ENCODE assay signal across 10 cellular contexts in the genomic region with DNA sequence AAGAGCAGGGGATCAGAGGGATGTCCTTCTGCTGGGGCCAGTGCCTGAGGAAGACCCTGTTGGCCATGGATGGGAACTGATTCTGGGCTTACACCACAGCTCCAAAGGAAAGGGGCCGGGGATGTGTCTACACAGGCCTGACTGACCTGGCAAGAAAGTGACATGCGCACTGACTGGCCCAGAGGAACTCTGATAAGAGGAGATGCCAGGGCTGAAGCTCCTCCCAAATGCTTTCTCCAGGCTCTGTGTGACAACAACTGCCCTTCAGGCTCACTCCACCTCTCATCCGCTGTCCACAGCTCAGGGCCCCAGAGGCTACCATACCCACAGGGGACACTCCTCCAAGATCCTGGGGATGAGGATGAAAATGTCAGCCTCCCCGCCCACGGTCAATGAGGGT.
DNase-seq lines count a peak whose midpoint lies in the region; ATAC-seq, FAIRE-seq and TF ChIP-seq lines count a peak whose summit lies in the region.
"Had no signal": no experiment of that assay in that cellular context is flagged by ENCODE, and none has a peak within 500 bp of the region (broad histone marks: within the 10 kb centered on the region; RNA-seq: fewer than 3 reads in every experiment).

No MANE protein-coding gene starts in this region.

- H3K4me2 ChIP-seq in GM12878 (ENCODE audit: control insufficient read depth, insufficient read depth), result peak overlapping the region; percentile 95

- in situ Hi-C loops in GM12878 (cut with MboI), result no loop called here

- H3K9me3 ChIP-seq in GM12878 (replicated peaks; ENCODE audit: control insufficient read depth, insufficient read depth, low read length), result no peaks in the 10 kb centered on the region; the same call in 2 of the 3 replicates
- H3K9me3 ChIP-seq in prostate gland, result no peaks in the 10 kb centered on the region

- peak overlapping the region; percentile 62 for H3K9ac ChIP-seq in GM12878 (ENCODE audit: control insufficient read depth, insufficient read depth, low read length)

- no peaks in the 10 kb centered on the region for H3K36me3 Mint-ChIP-seq in T-helper 2 cell treated with Interferon-gamma antibody and Interleukin-4, amounts not matched to agents 5 μg/mL and 100 μg/mL, for 36 hours (ENCODE audit: low read depth)
- no peaks in the 10 kb centered on the region for H3K36me3 Mint-ChIP-seq in stimulated activated naive B cell treated with anti-CD40 and anti-IgM and Interleukin-4, amounts not matched to agents 10 μg/mL and 1 μg/mL and 100 μg/mL, for 72 hours

- no peaks in the 10 kb centered on the region for H4K20me1 ChIP-seq in GM12878 (ENCODE audit: control insufficient read depth, insufficient read depth)

- CTCF ChIA-PET in GM12878 (lab: Yijun Ruan, JAX), result interaction anchor here (0.6 to 2.6 kb wide), 3 partner anchors 12 to 151 kb away, joined by 3 to 12 read pairs (median 3); no protein-coding TSS in a partner anchor

- POLR2A ChIA-PET in GM12878 (lab: Charles Lee), result interaction anchor here (0.5 to 3.6 kb wide), 12 partner anchors 8 to 369 kb away, joined by 3 to 15 read pairs (median 4); no protein-coding TSS in a partner anchor

- no peak for TF ChIP-seq RAD21 in GM12878 (IDR thresholded peaks at IDR 0.05; ENCODE audit: insufficient read depth, low read depth, low read length)

- 40% methylated on average over 5 of the region's 5 CpGs for WGBS in GM12878 (ENCODE audit: insufficient coverage, insufficient replicate concordance, low lambda C conversion rate, missing lambda C conversion rate)
- 90% methylated on average over 5 of the region's 5 CpGs for WGBS in prostate gland

- intact Hi-C loops in GM12878 (cut with micrococcal nuclease; ENCODE audit: unreplicated experiment), result no loop called here
- intact Hi-C loops in prostate gland (cut with DNase I), result no loop called here

- H3K4me1 ChIP-seq in GM12878 (ENCODE audit: control insufficient read depth, insufficient read depth, low read length) (peaks cover 45% of the 10 kb centered on the region), prostate gland (replicated peaks) (no peaks in the 10 kb centered on the region)

- peak overlapping the region; percentile 44; the same call in 1 of the 2 replicates for H3K4me3 ChIP-seq in GM12878
- H3K4me3 ChIP-seq in prostate gland, result no peak overlapping the region

- no peak for TF ChIP-seq EP300 in GM12878 (IDR thresholded peaks at IDR 0.05; ENCODE audit: borderline replicate concordance in 1 of 2, control insufficient read depth in 1 of 2, low read depth in 2 of 2, low read length in 2 of 2)

- H2AFZ ChIP-seq in GM12878 (ENCODE audit: control insufficient read depth, low read depth, low read length), result peak overlapping the region; percentile 21; the same call in 1 of the 2 replicates

- TF ChIP-seq CTCF in GM12878 (IDR thresholded peaks at IDR 0.05 in 2 of 3, conservative IDR thresholded peaks at IDR 0.05 in 1 of 3; ENCODE audit: control insufficient read depth in 2 of 3, extremely low read depth in 1 of 3, insufficient read depth in 1 of 3, low read depth in 3 of 3, low read length in 3 of 3) (no peak), prostate gland (IDR thresholded peaks at IDR 0.05) (no peak)

- H3K4me1 Mint-ChIP-seq in T-helper 2 cell treated with Interferon-gamma antibody and Interleukin-4, amounts not matched to agents 5 μg/mL and 100 μg/mL, for 36 hours (ENCODE audit: low read depth), result peaks cover 49% of the 10 kb centered on the region
- H3K4me1 Mint-ChIP-seq in stimulated activated naive B cell treated with anti-CD40 and anti-IgM and Interleukin-4, amounts not matched to agents 10 μg/mL and 1 μg/mL and 100 μg/mL, for 72 hours, result peaks cover 41 to 55% of the 10 kb centered on the region in 2 donors

- H3K27ac ChIP-seq in GM12878 (ENCODE audit: control insufficient read depth, insufficient read depth) (peak overlapping the region; percentile 95), prostate gland (no peak overlapping the region)

- H3K79me2 ChIP-seq in GM12878 (ENCODE audit: control insufficient read depth, insufficient read depth, low read length), result no peaks in the 10 kb centered on the region

- H3K27me3 ChIP-seq in GM12878 (replicated peaks in 1 of 2; ENCODE audit: control insufficient read depth in 2 of 2, insufficient read depth in 2 of 2, low read length in 1 of 2) (no peaks in the 10 kb centered on the region), prostate gland (replicated peaks; ENCODE audit: insufficient read depth) (no peaks in the 10 kb centered on the region)

- peak overlapping the region; percentile 80 for H3K27ac Mint-ChIP-seq in T-helper 2 cell treated with Interferon-gamma antibody and Interleukin-4, amounts not matched to agents 5 μg/mL and 100 μg/mL, for 36 hours
- peak overlapping the region; percentile 92 for H3K27ac Mint-ChIP-seq in stimulated activated naive B cell treated with anti-CD40 and anti-IgM and Interleukin-4, amounts not matched to agents 10 μg/mL and 1 μg/mL and 100 μg/mL, for 72 hours

- H3K36me3 ChIP-seq in GM12878 (ENCODE audit: control insufficient read depth in 2 of 2, insufficient read depth in 2 of 2, low read length in 1 of 2) (no peaks in the 10 kb centered on the region), prostate gland (no peaks in the 10 kb centered on the region)

- no peak for FAIRE-seq in GM12878 (lab: Jason Lieb, UNC)
- FAIRE-seq: A204.1 had no signal

- BruUV-seq in GM12878 (replicated peaks; lab: Mats Ljungman, UMichigan), result no TSS peak

- no peak overlapping the region for H3K4me3 Mint-ChIP-seq in T-helper 2 cell treated with Interferon-gamma antibody and Interleukin-4, amounts not matched to agents 5 μg/mL and 100 μg/mL, for 36 hours
- H3K4me3 Mint-ChIP-seq in stimulated activated naive B cell treated with anti-CD40 and anti-IgM and Interleukin-4, amounts not matched to agents 10 μg/mL and 1 μg/mL and 100 μg/mL, for 72 hours, result peak overlapping the region; percentile 51 to 65

- H3K9me3 Mint-ChIP-seq in T-helper 2 cell treated with Interferon-gamma antibody and Interleukin-4, amounts not matched to agents 5 μg/mL and 100 μg/mL, for 36 hours, result no peaks in the 10 kb centered on the region
- no peaks in the 10 kb centered on the region for H3K9me3 Mint-ChIP-seq in stimulated activated naive B cell treated with anti-CD40 and anti-IgM and Interleukin-4, amounts not matched to agents 10 μg/mL and 1 μg/mL and 100 μg/mL, for 72 hours

- H3K27me3 Mint-ChIP-seq in T-helper 2 cell treated with Interferon-gamma antibody and Interleukin-4, amounts not matched to agents 5 μg/mL and 100 μg/mL, for 36 hours (ENCODE audit: low read depth), result no peaks in the 10 kb centered on the region
- no peaks in the 10 kb centered on the region for H3K27me3 Mint-ChIP-seq in stimulated activated naive B cell treated with anti-CD40 and anti-IgM and Interleukin-4, amounts not matched to agents 10 μg/mL and 1 μg/mL and 100 μg/mL, for 72 hours

- TF ChIP-seq POLR2A in GM12878 (IDR thresholded peaks at IDR 0.05; ENCODE audit: low read depth, low read length), result 0 out of 2 replicates have a peak, but pooled peaks have one; percentile 11
- no peak for TF ChIP-seq POLR2A in prostate gland (IDR thresholded peaks at IDR 0.05)

- no peak for DNase-seq in T-helper 2 cell treated with Interferon-gamma antibody and Interleukin-4, amounts not matched to agents 5 μg/mL and 100 μg/mL, for 36 hours (ENCODE audit: low spot score)
- DNase-seq in T-helper 2 cell, result no peak
- no peak for DNase-seq in GM12878 (ENCODE audit: low read depth, low spot score)
- no peak for DNase-seq in stimulated activated naive B cell treated with anti-CD40 and anti-IgM and Interleukin-4, amounts not matched to agents 10 μg/mL and 1 μg/mL and 100 μg/mL, for 72 hours
- DNase-seq in prostate gland (ENCODE audit: low spot score), result no peak
- DNase-seq in DMS153 (lab: John Stamatoyannopoulos, UW), result no peak
- no peak for DNase-seq in NCI-H524 (lab: John Stamatoyannopoulos, UW)
- DNase-seq: activated gamma-delta T cell had no signal

- SMC1A ChIA-PET in GM12878 (lab: Charles Lee; ENCODE audit: uncharacterized antibody, unreplicated experiment), result interaction anchor here (0.6 to 6.2 kb wide), 26 partner anchors 8 to 322 kb away, joined by 3 to 44 read pairs (median 4); no protein-coding TSS in a partner anchor

- ATAC-seq in HG03159 (IDR thresholded peaks at IDR 0.05; ENCODE audit: unreplicated experiment), result peak; percentile 13
- ATAC-seq in GM12878, result peak; percentile 75
- ATAC-seq in stimulated activated naive B cell treated with anti-CD40 and anti-IgM and Interleukin-4, amounts not matched to agents 10 μg/mL and 1 μg/mL and 100 μg/mL, for 72 hours (replicated peaks), result peak; percentile 47 to 49

- RAD21 ChIA-PET in GM12878 (lab: Charles Lee; ENCODE audit: unreplicated experiment), result interaction anchor here (0.7 to 3.2 kb wide), 25 partner anchors 8 to 434 kb away, joined by 3 to 20 read pairs (median 4); no protein-coding TSS in a partner anchor

TF ChIP-seq in GM12878, 131 proteins besides CTCF, POLR2A, EP300 and RAD21 (continues in another document):
- TF ChIP-seq, protein P1, sequence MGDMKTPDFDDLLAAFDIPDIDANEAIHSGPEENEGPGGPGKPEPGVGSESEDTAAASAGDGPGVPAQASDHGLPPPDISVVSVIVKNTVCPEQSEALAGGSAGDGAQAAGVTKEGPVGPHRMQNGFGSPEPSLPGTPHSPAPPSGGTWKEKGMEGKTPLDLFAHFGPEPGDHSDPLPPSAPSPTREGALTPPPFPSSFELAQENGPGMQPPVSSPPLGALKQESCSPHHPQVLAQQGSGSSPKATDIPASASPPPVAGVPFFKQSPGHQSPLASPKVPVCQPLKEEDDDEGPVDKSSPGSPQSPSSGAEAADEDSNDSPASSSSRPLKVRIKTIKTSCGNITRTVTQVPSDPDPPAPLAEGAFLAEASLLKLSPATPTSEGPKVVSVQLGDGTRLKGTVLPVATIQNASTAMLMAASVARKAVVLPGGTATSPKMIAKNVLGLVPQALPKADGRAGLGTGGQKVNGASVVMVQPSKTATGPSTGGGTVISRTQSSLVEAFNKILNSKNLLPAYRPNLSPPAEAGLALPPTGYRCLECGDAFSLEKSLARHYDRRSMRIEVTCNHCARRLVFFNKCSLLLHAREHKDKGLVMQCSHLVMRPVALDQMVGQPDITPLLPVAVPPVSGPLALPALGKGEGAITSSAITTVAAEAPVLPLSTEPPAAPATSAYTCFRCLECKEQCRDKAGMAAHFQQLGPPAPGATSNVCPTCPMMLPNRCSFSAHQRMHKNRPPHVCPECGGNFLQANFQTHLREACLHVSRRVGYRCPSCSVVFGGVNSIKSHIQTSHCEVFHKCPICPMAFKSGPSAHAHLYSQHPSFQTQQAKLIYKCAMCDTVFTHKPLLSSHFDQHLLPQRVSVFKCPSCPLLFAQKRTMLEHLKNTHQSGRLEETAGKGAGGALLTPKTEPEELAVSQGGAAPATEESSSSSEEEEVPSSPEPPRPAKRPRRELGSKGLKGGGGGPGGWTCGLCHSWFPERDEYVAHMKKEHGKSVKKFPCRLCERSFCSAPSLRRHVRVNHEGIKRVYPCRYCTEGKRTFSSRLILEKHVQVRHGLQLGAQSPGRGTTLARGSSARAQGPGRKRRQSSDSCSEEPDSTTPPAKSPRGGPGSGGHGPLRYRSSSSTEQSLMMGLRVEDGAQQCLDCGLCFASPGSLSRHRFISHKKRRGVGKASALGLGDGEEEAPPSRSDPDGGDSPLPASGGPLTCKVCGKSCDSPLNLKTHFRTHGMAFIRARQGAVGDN (IDR thresholded peaks at IDR 0.05), result no peak
- 0 out of 2 replicates have a peak, but pooled peaks have one; percentile 37 for TF ChIP-seq SMARCA5 (IDR thresholded peaks at IDR 0.05)
- peak; percentile 16; the same call in 1 of the 2 replicates for TF ChIP-seq HDGF (IDR thresholded peaks at IDR 0.05)

Comparison
In these comparisons a context has a peak if more than half of its experiments do, and no peak if none do; other contexts are left out.
1. ATAC-seq: peak in every context shown above with its lines; median percentile 75 in GM12878; 48 in stimulated activated naive B cell treated with anti-CD40 and anti-IgM and Interleukin-4, amounts not matched to agents 10 μg/mL and 1 μg/mL and 100 μg/mL, for 72 hours; 13 in HG03159.